ENCODE assay signal across 2 cellular contexts in the genomic region with DNA sequence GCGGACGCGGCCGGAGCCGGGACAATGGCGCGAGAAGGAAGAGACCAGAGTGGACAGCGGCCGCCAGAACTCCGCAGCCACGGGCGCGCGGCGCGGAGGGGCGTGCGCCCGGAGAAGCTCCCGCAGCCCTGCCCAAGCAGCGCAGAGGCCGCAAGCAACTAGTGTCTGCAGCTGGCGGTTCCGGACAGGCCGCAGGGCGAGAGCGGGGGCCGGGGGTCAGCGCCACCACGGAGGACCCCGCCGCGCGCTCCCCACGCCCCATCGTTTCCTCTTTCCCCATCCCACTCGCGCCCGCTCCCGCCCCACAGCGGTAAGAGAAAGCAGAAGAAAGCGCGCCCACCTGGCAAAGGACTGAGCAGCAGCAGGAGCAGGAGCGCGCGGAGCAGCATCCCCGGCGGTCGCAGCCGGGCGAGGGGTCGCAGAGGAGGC.
TF ChIP-seq lines count a peak whose summit lies in the region.

No MANE protein-coding gene starts in this region.

TF ChIP-seq in SK-N-SH, 30 proteins besides CTCF, POLR2A, EP300 and RAD21 (continued from another document):
- TF ChIP-seq, protein P1, sequence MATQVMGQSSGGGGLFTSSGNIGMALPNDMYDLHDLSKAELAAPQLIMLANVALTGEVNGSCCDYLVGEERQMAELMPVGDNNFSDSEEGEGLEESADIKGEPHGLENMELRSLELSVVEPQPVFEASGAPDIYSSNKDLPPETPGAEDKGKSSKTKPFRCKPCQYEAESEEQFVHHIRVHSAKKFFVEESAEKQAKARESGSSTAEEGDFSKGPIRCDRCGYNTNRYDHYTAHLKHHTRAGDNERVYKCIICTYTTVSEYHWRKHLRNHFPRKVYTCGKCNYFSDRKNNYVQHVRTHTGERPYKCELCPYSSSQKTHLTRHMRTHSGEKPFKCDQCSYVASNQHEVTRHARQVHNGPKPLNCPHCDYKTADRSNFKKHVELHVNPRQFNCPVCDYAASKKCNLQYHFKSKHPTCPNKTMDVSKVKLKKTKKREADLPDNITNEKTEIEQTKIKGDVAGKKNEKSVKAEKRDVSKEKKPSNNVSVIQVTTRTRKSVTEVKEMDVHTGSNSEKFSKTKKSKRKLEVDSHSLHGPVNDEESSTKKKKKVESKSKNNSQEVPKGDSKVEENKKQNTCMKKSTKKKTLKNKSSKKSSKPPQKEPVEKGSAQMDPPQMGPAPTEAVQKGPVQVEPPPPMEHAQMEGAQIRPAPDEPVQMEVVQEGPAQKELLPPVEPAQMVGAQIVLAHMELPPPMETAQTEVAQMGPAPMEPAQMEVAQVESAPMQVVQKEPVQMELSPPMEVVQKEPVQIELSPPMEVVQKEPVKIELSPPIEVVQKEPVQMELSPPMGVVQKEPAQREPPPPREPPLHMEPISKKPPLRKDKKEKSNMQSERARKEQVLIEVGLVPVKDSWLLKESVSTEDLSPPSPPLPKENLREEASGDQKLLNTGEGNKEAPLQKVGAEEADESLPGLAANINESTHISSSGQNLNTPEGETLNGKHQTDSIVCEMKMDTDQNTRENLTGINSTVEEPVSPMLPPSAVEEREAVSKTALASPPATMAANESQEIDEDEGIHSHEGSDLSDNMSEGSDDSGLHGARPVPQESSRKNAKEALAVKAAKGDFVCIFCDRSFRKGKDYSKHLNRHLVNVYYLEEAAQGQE (IDR thresholded peaks at IDR 0.05; ENCODE audit: low read depth, low read length) = 0 out of 2 replicates have a peak, but pooled peaks have one; percentile 41

TF ChIP-seq in endothelial cell of umbilical vein, 7 proteins besides CTCF, POLR2A, EP300 and RAD21 (continued from another document):
- no peak for TF ChIP-seq GATA2 (IDR thresholded peaks at IDR 0.05; ENCODE audit: insufficient read depth, insufficient read length, low read depth, low read length)
